12 cellular contexts compared by ENCODE assay signal in genomic region chrX:48936429-48937064, GRCh38. TPM values are rescaled to one million over a fixed set of nuclear protein-coding genes. Genes with fewer than 3 reads are reported as not detected.
DNase-seq lines count a peak whose midpoint lies in the region; ATAC-seq, FAIRE-seq and TF ChIP-seq lines count a peak whose summit lies in the region.
"Had no signal": no experiment of that assay in that cellular context is flagged by ENCODE, and none has a peak within 500 bp of the region (broad histone marks: within the 10 kb centered on the region; RNA-seq: fewer than 3 reads in every experiment).

No MANE protein-coding gene starts in this region.

- peaks cover 47 to 51% of the 10 kb centered on the region in 2 donors for H3K4me1 Mint-ChIP-seq in effector memory CD8-positive, alpha-beta T cell (ENCODE audit: low read depth in 2 of 2)

- TF ChIP-seq CTCF in cardiac muscle cell (IDR thresholded peaks at IDR 0.05; ENCODE audit: low read depth, low read length): no peak
- TF ChIP-seq CTCF in right atrium auricular region (IDR thresholded peaks at IDR 0.05): no peak
- no peak for TF ChIP-seq CTCF in KMS-11 (conservative IDR thresholded peaks at IDR 0.05; ENCODE audit: low read depth, low read length)
- no peak for TF ChIP-seq CTCF in upper lobe of right lung (IDR thresholded peaks at IDR 0.05)

- ATAC-seq in effector memory CD8-positive, alpha-beta T cell (replicated peaks): no peak
- no peak for ATAC-seq in upper lobe of right lung

- H3K27me3 ChIP-seq in cardiac muscle cell: no peaks in the 10 kb centered on the region
- no peaks in the 10 kb centered on the region for H3K27me3 ChIP-seq in right atrium auricular region
- H3K27me3 ChIP-seq in KMS-11 (ENCODE audit: insufficient read depth, low read depth): no peaks in the 10 kb centered on the region
- no peaks in the 10 kb centered on the region for H3K27me3 ChIP-seq in upper lobe of right lung
- H3K27me3 ChIP-seq in SJCRH30: no peaks in the 10 kb centered on the region
- H3K27me3 ChIP-seq: ovary, SJSA1 had no signal

- H3K4me1 ChIP-seq in cardiac muscle cell (ENCODE audit: low read depth) (no peaks in the 10 kb centered on the region), right atrium auricular region (peaks cover 0 to 14% of the 10 kb centered on the region in 2 donors), KMS-11 (ENCODE audit: low read depth, poor library complexity, severe bottlenecking) (peaks cover 85% of the 10 kb centered on the region), upper lobe of right lung (peaks cover 12% of the 10 kb centered on the region), SJCRH30 (no peaks in the 10 kb centered on the region)

- peaks cover 82% of the 10 kb centered on the region for H3K36me3 Mint-ChIP-seq in effector memory CD8-positive, alpha-beta T cell (ENCODE audit: insufficient read depth)

- FAIRE-seq in urothelium cell line (lab: Jason Lieb, UNC): no peak

- DNase-seq in cardiac muscle cell (ENCODE audit: low read depth in 1 of 2, low spot score in 1 of 2) (no peak), right atrium auricular region (ENCODE audit: low spot score) (no peak), upper lobe of right lung (no peak), urothelium cell line (ENCODE audit: low spot score) (no peak), SJCRH30 (no peak), NCI-H2196 treated with DMSO at 0.1 percent for 48 hours (lab: John Stamatoyannopoulos, UW; ENCODE audit: unreplicated experiment) (no peak)
- DNase-seq in effector memory CD8-positive, alpha-beta T cell: no peak
- DNase-seq: GM23248, ovary had no signal

- H3K4me3 Mint-ChIP-seq in effector memory CD8-positive, alpha-beta T cell: peak overlapping the region; percentile 83 to 89

- no peak overlapping the region; the same call in 1 of the 2 replicates for H3K9ac ChIP-seq in KMS-11
- H3K9ac ChIP-seq: GM23248 had no signal

- H3K79me2 ChIP-seq in KMS-11 (ENCODE audit: insufficient read depth, low read depth): peaks cover 8% of the 10 kb centered on the region; the same call in 1 of the 2 replicates

- H3K9me3 Mint-ChIP-seq in effector memory CD8-positive, alpha-beta T cell: no peaks in the 10 kb centered on the region

- peak overlapping the region; percentile 100 for H3K4me2 ChIP-seq in KMS-11

- H3K27me3 Mint-ChIP-seq in effector memory CD8-positive, alpha-beta T cell: no peaks in the 10 kb centered on the region

- H2AFZ ChIP-seq in KMS-11 (ENCODE audit: low read depth): no peak overlapping the region
- H2AFZ ChIP-seq: GM23248 had no signal

- H3K9me3 ChIP-seq in cardiac muscle cell (ENCODE audit: low read depth) (no peaks in the 10 kb centered on the region), right atrium auricular region (peaks cover 0 to 6% of the 10 kb centered on the region in 2 donors), upper lobe of right lung (no peaks in the 10 kb centered on the region), SJCRH30 (replicated peaks) (no peaks in the 10 kb centered on the region)
- H3K9me3 ChIP-seq: ovary, SJSA1 had no signal

- H4K20me1 ChIP-seq in KMS-11 (ENCODE audit: insufficient read depth): no peaks in the 10 kb centered on the region

- H3K27ac ChIP-seq in cardiac muscle cell (peak overlapping the region; percentile 84), right atrium auricular region (no peak overlapping the region), KMS-11 (peak overlapping the region; percentile 98), upper lobe of right lung (peak overlapping the region; percentile 79), SJCRH30 (no peak overlapping the region)
- H3K27ac ChIP-seq: GM23248, ovary, SJSA1 had no signal

- H3K27ac Mint-ChIP-seq in effector memory CD8-positive, alpha-beta T cell: peak overlapping the region; percentile 96 to 97

- intact Hi-C loops in upper lobe of right lung (cut with DNase I): no loop called here

- H3K36me3 ChIP-seq in cardiac muscle cell: peaks cover 7% of the 10 kb centered on the region
- peaks cover 27% of the 10 kb centered on the region for H3K36me3 ChIP-seq in right atrium auricular region
- no peaks in the 10 kb centered on the region for H3K36me3 ChIP-seq in KMS-11 (ENCODE audit: insufficient read depth)
- H3K36me3 ChIP-seq in upper lobe of right lung: peaks cover 9% of the 10 kb centered on the region
- H3K36me3 ChIP-seq in SJCRH30: no peaks in the 10 kb centered on the region
- H3K36me3 ChIP-seq: ovary had no signal

- H3K4me3 ChIP-seq in cardiac muscle cell: no peak overlapping the region
- H3K4me3 ChIP-seq in right atrium auricular region: no peak overlapping the region
- H3K4me3 ChIP-seq in KMS-11 (IDR thresholded peaks at IDR 0.05; ENCODE audit: insufficient read depth, low read depth, low read length): no peak overlapping the region
- no peak overlapping the region for H3K4me3 ChIP-seq in upper lobe of right lung
- H3K4me3 ChIP-seq in SJCRH30: no peak overlapping the region
- H3K4me3 ChIP-seq: dorsolateral prefrontal cortex, GM23248, ovary, SJSA1 had no signal

RNA-seq across cellular contexts. Expression of gene PIM2, which starts 17.7 kb away (rescaled TPM):
- total RNA-seq in cardiac muscle cell (18.5 and 25.2 TPM in 2 replicates), right atrium auricular region (1 to 10 TPM; 5.4 to 9.1 TPM), upper lobe of right lung (14.4 TPM)
- polyA plus RNA-seq in cardiac muscle cell: 20.7 and 38.4 TPM in 2 replicates
- 6.8 and 8.0 TPM in 2 replicates for total RNA-seq in SJCRH30 (2014; rRNA removed; shearing (Covaris generic))

RNA-seq across cellular contexts. Expression of gene OTUD5, which starts 20.9 kb away (rescaled TPM):
- total RNA-seq in cardiac muscle cell: 40.2 and 56.6 TPM in 2 replicates
- polyA plus RNA-seq in cardiac muscle cell: 47.8 and 55.6 TPM in 2 replicates
- total RNA-seq in right atrium auricular region: 10 to 100 TPM; 15.4 to 23.9 TPM
- total RNA-seq in upper lobe of right lung: 42.6 TPM
- total RNA-seq in SJCRH30 (2014; rRNA removed; shearing (Covaris generic)): 17.0 and 19.2 TPM in 2 replicates

RNA-seq across cellular contexts. Expression of gene SLC35A2, which starts 25.1 kb away (rescaled TPM):
- total RNA-seq in cardiac muscle cell: 17.3 and 22.2 TPM in 2 replicates
- polyA plus RNA-seq in cardiac muscle cell: 41.8 and 51.4 TPM in 2 replicates
- total RNA-seq in right atrium auricular region: 10 to 100 TPM; 16.8 to 18.8 TPM
- 22.6 TPM for total RNA-seq in upper lobe of right lung
- 12.6 and 16.0 TPM in 2 replicates for total RNA-seq in SJCRH30 (2014; rRNA removed; shearing (Covaris generic))

RNA-seq across cellular contexts. Expression of gene KCND1, which starts 35.1 kb away (rescaled TPM):
- 1.1 and 2.6 TPM in 2 replicates for total RNA-seq in cardiac muscle cell
- 2.3 and 3.1 TPM in 2 replicates for polyA plus RNA-seq in cardiac muscle cell
- total RNA-seq in right atrium auricular region: 1 to 10 TPM; 1.3 to 1.5 TPM
- total RNA-seq in upper lobe of right lung: 1.2 TPM
- total RNA-seq in SJCRH30 (2014; rRNA removed; shearing (Covaris generic)): 0.08 and 0.12 TPM in 2 replicates

RNA-seq across cellular contexts. Expression of gene PQBP1, which starts 38.8 kb away (rescaled TPM):
- total RNA-seq in cardiac muscle cell (62.8 and 74.8 TPM in 2 replicates), right atrium auricular region (10 to 100 TPM; 44.4 to 66.7 TPM), upper lobe of right lung (61.3 TPM)
- polyA plus RNA-seq in cardiac muscle cell: 75.3 and 114 TPM in 2 replicates
- total RNA-seq in SJCRH30 (2014; rRNA removed; shearing (Covaris generic)): 52.3 and 52.4 TPM in 2 replicates

Comparison
In these comparisons a context has a peak if more than half of its experiments do, and no peak if none do; other contexts are left out.
1. H3K27ac ChIP-seq: peak in cardiac muscle cell (single experiment), KMS-11 (single experiment) and upper lobe of right lung (single experiment); none in right atrium auricular region (0 of 2) and SJCRH30 (single experiment).